Comparison of ENCODE assay signal across 1 cellular context in genomic region chr16:69339289-69340094, GRCh38.
TF ChIP-seq lines count a peak whose summit lies in the region.

COG8 (minus strand) TSS chr16:69339564; CDS start chr16:69339552, 12 bp downstream.
NIP7 (plus strand) TSS chr16:69339772; CDS start chr16:69339830, 58 bp downstream.

TF ChIP-seq in K562, 482 proteins besides CTCF, POLR2A, EP300 and RAD21 (continued from another document):
- no peak for TF ChIP-seq ZNF280A (IDR thresholded peaks at IDR 0.05; ENCODE audit: low read depth, partially characterized antibody)
- TF ChIP-seq HDAC2 (IDR thresholded peaks at IDR 0.05) = peak; percentile 83
- TF ChIP-seq NKRF (IDR thresholded peaks at IDR 0.05; ENCODE audit: borderline replicate concordance) = peak; percentile 98
- no peak for TF ChIP-seq PBX2 (CRISPR knock-in tag; IDR thresholded peaks at IDR 0.05; ENCODE audit: low read depth)
- no peak for TF ChIP-seq PBX2 (tag; conservative IDR thresholded peaks at IDR 0.05; ENCODE audit: low read depth)
- TF ChIP-seq CXXC5 (CRISPR knock-in tag; IDR thresholded peaks at IDR 0.05) = peak; percentile 68
- peak; percentile 85 for TF ChIP-seq RB1 (IDR thresholded peaks at IDR 0.05; ENCODE audit: low read depth)
- TF ChIP-seq HIVEP1 (CRISPR knock-in tag; IDR thresholded peaks at IDR 0.05) = no peak
- peak; percentile 20; the same call in 1 of the 2 replicates for TF ChIP-seq JUN (IDR thresholded peaks at IDR 0.05; ENCODE audit: borderline replicate concordance, low read depth, low read length)
- peak; percentile 94 for TF ChIP-seq JUN (CRISPR knock-in tag; IDR thresholded peaks at IDR 0.05; ENCODE audit: borderline replicate concordance)
- peak; percentile 82; the same call in 1 of the 2 replicates for TF ChIP-seq ZHX1 (conservative IDR thresholded peaks at IDR 0.05; ENCODE audit: low read length)
- peak in 1 of 2 experiments; percentile 97; a peak in 2 of 4 replicates for TF ChIP-seq HDAC1 (IDR thresholded peaks at IDR 0.05)
- peak; percentile 33 for TF ChIP-seq CHD1 (IDR thresholded peaks at IDR 0.05; ENCODE audit: low read length)
- TF ChIP-seq FOSL1 (tag; conservative IDR thresholded peaks at IDR 0.05) = peak; percentile 54
- peak; percentile 78 to 81 for TF ChIP-seq NRF1 (conservative IDR thresholded peaks at IDR 0.05 in 1 of 2, IDR thresholded peaks at IDR 0.05 in 1 of 2)
- TF ChIP-seq ZNF445 (CRISPR knock-in tag; IDR thresholded peaks at IDR 0.05; ENCODE audit: low read depth) = no peak
- peak; percentile 25 for TF ChIP-seq ZFP36 (IDR thresholded peaks at IDR 0.05; ENCODE audit: low read depth, low read length, partially characterized antibody)
- peak; percentile 90 for TF ChIP-seq ZZZ3 (IDR thresholded peaks at IDR 0.05)
- TF ChIP-seq MXD1 (CRISPR knock-in tag; IDR thresholded peaks at IDR 0.05; ENCODE audit: borderline replicate concordance, poor library complexity, severe bottlenecking) = peak; percentile 46
- no peak for TF ChIP-seq SRSF7 (optimal IDR thresholded peaks at IDR 0.05; ENCODE audit: low read depth, low read length)
- peak; percentile 69; the same call in 1 of the 2 replicates for TF ChIP-seq CBX1 (IDR thresholded peaks at IDR 0.05; ENCODE audit: low read depth)
- peak; percentile 99 for TF ChIP-seq GABPA (tag; conservative IDR thresholded peaks at IDR 0.05; ENCODE audit: low read depth)
- TF ChIP-seq HMGN3 (IDR thresholded peaks at IDR 0.05; ENCODE audit: borderline replicate concordance, extremely low read depth, insufficient read length, low read depth, low read length) = peak; percentile 16
- TF ChIP-seq ETV6 (IDR thresholded peaks at IDR 0.05; ENCODE audit: borderline replicate concordance in 1 of 2, low read depth in 2 of 2, low read length in 1 of 2) = no peak; a peak in 1 of 4 replicates
- no peak for TF ChIP-seq ETV6 (CRISPR knock-in tag; IDR thresholded peaks at IDR 0.05; ENCODE audit: borderline replicate concordance)
- no peak for TF ChIP-seq ATF4 (CRISPR knock-in tag; IDR thresholded peaks at IDR 0.05)
- peak; percentile 44 for TF ChIP-seq NEUROD1 (IDR thresholded peaks at IDR 0.05; ENCODE audit: borderline replicate concordance, low read depth, low read length, partially characterized antibody)
- peak; percentile 93 for TF ChIP-seq FOXP1 (CRISPR knock-in tag; IDR thresholded peaks at IDR 0.05)
- no peak for TF ChIP-seq NR3C1 (CRISPR knock-in tag; IDR thresholded peaks at IDR 0.05)
- TF ChIP-seq CHD2 (IDR thresholded peaks at IDR 0.05; ENCODE audit: low read depth, low read length) = 0 out of 2 replicates have a peak, but pooled peaks have one; percentile 15
- TF ChIP-seq TFE3 (CRISPR knock-in tag; IDR thresholded peaks at IDR 0.05) = no peak
- TF ChIP-seq TBL1XR1 (IDR thresholded peaks at IDR 0.05; ENCODE audit: low read length in 2 of 2) = peak in 1 of 2 experiments; percentile 37; a peak in 1 of 4 replicates
- peak; percentile 88 for TF ChIP-seq ZBTB5 (IDR thresholded peaks at IDR 0.05)
- TF ChIP-seq PKNOX1 (IDR thresholded peaks at IDR 0.05) = peak; percentile 69
- no peak for TF ChIP-seq HNRNPH1 (optimal IDR thresholded peaks at IDR 0.05; ENCODE audit: low read depth, low read length)
